Comparison of ENCODE assay signal across 32 cellular contexts in genomic region chr3:130384547-130384946, GRCh38. TPM values are rescaled to one million over a fixed set of nuclear protein-coding genes. Genes with fewer than 3 reads are reported as not detected.
"Had no signal": no experiment of that assay in that cellular context is flagged by ENCODE, and none has a peak within 500 bp of the region (broad histone marks: within the 10 kb centered on the region; RNA-seq: fewer than 3 reads in every experiment).

No MANE protein-coding gene starts in this region.

- ATAC-seq: activated naive CD8-positive, alpha-beta T cell treated with anti-CD3 and anti-CD28 coated beads, Interleukin-2, amount 50 U/mL, for 24 hours; effector memory CD8-positive, alpha-beta T cell; gastroesophageal sphincter; left ventricle myocardium superior; stimulated activated memory B cell treated with anti-CD40 and anti-IgM and Interleukin-4, amounts not matched to agents 10 μg/mL and 1 μg/mL and 100 μg/mL, for 72 hours; stimulated activated naive CD8-positive, alpha-beta T cell treated with anti-CD3 and anti-CD28 coated beads, Interleukin-15, amount 100 ng/mL, for 72 hours; T-helper 17 cell had no signal

- H3K27me3 ChIP-seq: ovary, uterus had no signal

- H3K4me3 ChIP-seq: gastroesophageal sphincter, ovary, prostate gland, smooth muscle cell, uterus had no signal

- DNase-seq: activated CD4-positive, alpha-beta T cell treated with anti-CD3 and anti-CD28 coated beads for 4 hours; activated CD4-positive, alpha-beta T cell treated with anti-CD3 and anti-CD28 coated beads, Interleukin-2, amount 50 U/mL, for 48 hours; activated CD8-positive, alpha-beta memory T cell treated with anti-CD3 and anti-CD28 coated beads, Interleukin-2, amount 50 U/mL, for 4 hours; activated naive CD8-positive, alpha-beta T cell treated with anti-CD3 and anti-CD28 coated beads, Interleukin-2, amount 50 U/mL, for 24 hours; activated T-cell treated with anti-CD3 and anti-CD28 coated beads, Interleukin-2, amount 50 U/mL, for 1 hour; amygdala; caudate nucleus; cortex of kidney; effector memory CD8-positive, alpha-beta T cell; head of caudate nucleus; hippocampal formation; left ventricle myocardium superior; nephron progenitor cell; ovary; stimulated activated CD4-positive, alpha-beta T cell treated with anti-CD3 and anti-CD28 coated beads, Interleukin-1b, Interleukin-23, amount 100 ng/mL, for 48 hours; stimulated activated CD4-positive, alpha-beta T cell treated with anti-CD3 and anti-CD28 coated beads, Interleukin-4, amount 100 ng/mL, for 4 hours; stimulated activated CD8-positive, alpha-beta memory T cell treated with anti-CD3 and anti-CD28 coated beads, Interleukin-4, amount 100 ng/mL, for 48 hours; stimulated activated naive CD8-positive, alpha-beta T cell treated with anti-CD3 and anti-CD28 coated beads, Interleukin-15, amount 100 ng/mL, for 72 hours; substantia nigra; SW 1271; T-helper 17 cell; T1000; uterus had no signal

- H3K36me3 ChIP-seq: gastroesophageal sphincter, ovary, prostate gland, uterus had no signal

RNA-seq across cellular contexts. Expression of gene COL6A5, which starts 39.1 kb away (rescaled TPM):
- total RNA-seq: activated CD8-positive, alpha-beta memory T cell treated with anti-CD3 and anti-CD28 coated beads for 36 hours; activated T-helper 2 cell treated with anti-CD3 and anti-CD28 coated beads, Interferon-gamma antibody, Interleukin-2, Interleukin-4, amounts not matched to agents 10 μg/mL and 5 μg/mL and 100 μg/mL, durations not matched to agents 14 hours and 24 hours and 36 hours; chondrocyte; left ventricle myocardium superior; lung microvascular endothelial cell; mucosa of gallbladder; T-helper 17 cell had no signal
